ENCODE assay signal across 8 cellular contexts in genomic region chr19:14366529-14366928, GRCh38. TPM values are rescaled to one million over a fixed set of nuclear protein-coding genes. Genes with fewer than 3 reads are reported as not detected.
A peak's percentile ranks its signal among the peaks of the same experiment; 100 is the strongest.
DNase-seq lines count a peak whose midpoint lies in the region; ATAC-seq, FAIRE-seq and TF ChIP-seq lines count a peak whose summit lies in the region.

No MANE protein-coding gene starts in this region.

- 8% methylated on average over 2 of the region's 3 CpGs for WGBS in HepG2 (ENCODE audit: low lambda C conversion rate)

- H3K4me3 ChIP-seq in HCT116 (replicated peaks in 1 of 2; ENCODE audit: low read depth in 1 of 2, low read length in 2 of 2) (no peak overlapping the region), HepG2 (replicated peaks in 1 of 3; ENCODE audit: insufficient read depth in 1 of 3, low read depth in 2 of 3, low read length in 3 of 3) (no peak overlapping the region)

- RAD21 ChIA-PET in HCT116 (lab: Charles Lee; ENCODE audit: low non-redundant PET in 1 of 2, low total read pairs in 2 of 2, uncharacterized antibody in 2 of 2, unreplicated experiment in 2 of 2), result interaction anchor here in 1 of 2 experiments (0.9 to 1.0 kb wide), 3 partner anchors 14 to 230 kb away, joined by 3 to 4 read pairs (median 3); partner anchors contain the start of gene ADGRE5

- H3K79me2 ChIP-seq in HCT116 (ENCODE audit: insufficient read depth, low read length), result no peaks in the 10 kb centered on the region
- H3K79me2 ChIP-seq in HepG2 (ENCODE audit: insufficient read depth, low read length), result no peaks in the 10 kb centered on the region

- in situ Hi-C loops in HepG2 (cut with HindIII; ENCODE audit: extremely low pct_ligation_motif_present, low pct_unique_long_range_greater_than_20kb), result no loop called here

- H3K27ac Mint-ChIP-seq in central memory CD8-positive, alpha-beta T cell (ENCODE audit: low read depth), result peak overlapping the region; percentile 100

- peaks cover 33 to 54% of the 10 kb centered on the region in 2 experiments for H3K4me1 ChIP-seq in HCT116 (ENCODE audit: control insufficient read depth in 1 of 2, insufficient read depth in 2 of 2, low read length in 2 of 2)
- peaks cover 35% of the 10 kb centered on the region for H3K4me1 ChIP-seq in HepG2 (ENCODE audit: insufficient read depth, low read length)

- no peak for TF ChIP-seq EP300 in HepG2 (IDR thresholded peaks at IDR 0.05; ENCODE audit: low read depth in 2 of 2, low read length in 2 of 2)
- TF ChIP-seq EP300 in HepG2 (CRISPR knock-in tag; IDR thresholded peaks at IDR 0.05; ENCODE audit: borderline replicate concordance), result no peak

- H3K9me3 Mint-ChIP-seq in central memory CD8-positive, alpha-beta T cell, result no peaks in the 10 kb centered on the region

- peak; percentile 64 for ATAC-seq in HCT116
- ATAC-seq in central memory CD8-positive, alpha-beta T cell (replicated peaks; ENCODE audit: extremely low read depth, poor library complexity, severe bottlenecking), result peak; percentile 41
- peak; percentile 60 for ATAC-seq in HepG2

- H3K9ac ChIP-seq in HCT116 (ENCODE audit: low read length) (0 out of 2 replicates have a peak overlapping the region, but pooled peaks have one; percentile 4), HepG2 (ENCODE audit: insufficient read depth, low read depth, low read length) (no peak overlapping the region)

- intact Hi-C loops in HCT116 (cut with micrococcal nuclease) (no loop called here), HepG2 (cut with micrococcal nuclease; ENCODE audit: unreplicated experiment) (no loop called here)

- TF ChIP-seq POLR2A in HCT116 (IDR thresholded peaks at IDR 0.05; ENCODE audit: borderline replicate concordance, extremely low read depth, insufficient read depth, insufficient read length) (no peak), HepG2 (IDR thresholded peaks at IDR 0.05; ENCODE audit: insufficient read depth in 1 of 2, low read depth in 2 of 2, low read length in 2 of 2) (no peak)

- H4K20me1 ChIP-seq in HCT116 (ENCODE audit: insufficient read depth) (no peaks in the 10 kb centered on the region), HepG2 (ENCODE audit: insufficient read depth, low read length) (no peaks in the 10 kb centered on the region)

- BruUV-seq in HCT116 (replicated peaks; lab: Mats Ljungman, UMichigan) (no TSS peak), HepG2 (replicated peaks; lab: Mats Ljungman, UMichigan) (no TSS peak)

- H3K27ac ChIP-seq in HCT116 (ENCODE audit: low read depth, low read length) (peak overlapping the region; percentile 11; the same call in 1 of the 2 replicates), HepG2 (ENCODE audit: extremely low read length, insufficient read depth, low read length) (no peak overlapping the region)

- no peaks in the 10 kb centered on the region for H3K27me3 Mint-ChIP-seq in central memory CD8-positive, alpha-beta T cell

- no peaks in the 10 kb centered on the region for H3K9me2 ChIP-seq in HCT116 (ENCODE audit: insufficient read depth)

- peak; percentile 37 for FAIRE-seq in HepG2 (lab: Jason Lieb, UNC)

- POLR2A ChIA-PET in HCT116 (lab: Charles Lee) (interaction anchor here (0.6 to 1.6 kb wide), 10 partner anchors 8 to 230 kb away, joined by 3 to 19 read pairs (median 4); partner anchors contain the start of genes ADGRE5 and ASF1B), HepG2 (lab: Yijun Ruan, JAX) (no interaction called here)

- H3K36me3 Mint-ChIP-seq in central memory CD8-positive, alpha-beta T cell (ENCODE audit: insufficient read depth), result peaks cover 26% of the 10 kb centered on the region

- TF ChIP-seq RAD21 in HCT116 (IDR thresholded peaks at IDR 0.05; ENCODE audit: low read depth) (no peak), HepG2 (CRISPR knock-in tag; IDR thresholded peaks at IDR 0.05) (no peak)

- H3K4me1 Mint-ChIP-seq in central memory CD8-positive, alpha-beta T cell, result peaks cover 62% of the 10 kb centered on the region

- H3K4me3 Mint-ChIP-seq in central memory CD8-positive, alpha-beta T cell, result peak overlapping the region; percentile 68

- H3K27me3 ChIP-seq in HCT116 (ENCODE audit: insufficient read depth, low read length), result no peaks in the 10 kb centered on the region
- H3K27me3 ChIP-seq in HepG2 (ENCODE audit: control insufficient read depth in 1 of 2, insufficient read depth in 2 of 2, low read length in 2 of 2), result peaks cover 0 to 13% of the 10 kb centered on the region in 2 experiments; a peak in 4 of 5 replicates

- H3K4me2 ChIP-seq in HCT116 (ENCODE audit: low read length) (peak overlapping the region; percentile 57), HepG2 (ENCODE audit: low read depth, low read length) (no peak overlapping the region)

- H2AFZ ChIP-seq in HCT116 (ENCODE audit: low read depth, low read length, poor library complexity, severe bottlenecking) (no peak overlapping the region), HepG2 (ENCODE audit: low read length) (no peak overlapping the region)

- no peaks in the 10 kb centered on the region for H3K36me3 ChIP-seq in HCT116 (ENCODE audit: control insufficient read depth in 1 of 2, insufficient read depth in 2 of 2, low read length in 2 of 2)
- H3K36me3 ChIP-seq in HepG2 (replicated peaks in 1 of 2; ENCODE audit: control insufficient read depth in 1 of 2, insufficient read depth in 2 of 2, low read length in 2 of 2), result no peaks in the 10 kb centered on the region

- H3K9me3 ChIP-seq in HCT116 (ENCODE audit: control insufficient read depth in 1 of 2, insufficient read depth in 1 of 2, low read depth in 1 of 2, low read length in 2 of 2) (no peaks in the 10 kb centered on the region), HepG2 (ENCODE audit: low read length) (no peaks in the 10 kb centered on the region)

- DNase-seq in DMS 273 treated with DMSO at 0.1 percent for 48 hours (lab: John Stamatoyannopoulos, UW) (peak; percentile 51), HCT116 (ENCODE audit: low read depth, low spot score) (peak; percentile 92), NCI-H2107 treated with DMSO at 0.1 percent for 48 hours (lab: John Stamatoyannopoulos, UW; ENCODE audit: unreplicated experiment) (peak; percentile 72), HepG2 (ENCODE audit: low spot score) (peak; percentile 69), putamen (ENCODE audit: low spot score) (no peak)
- DNase-seq in activated CD4-positive, alpha-beta T cell treated with anti-CD3 and anti-CD28 coated beads for 24 hours (ENCODE audit: low read depth in 2 of 2), result peak; percentile 65 to 75
- DNase-seq in central memory CD8-positive, alpha-beta T cell (ENCODE audit: low spot score in 2 of 2), result peak; percentile 81 to 89
- peak; percentile 70 to 78 for DNase-seq in stimulated activated CD8-positive, alpha-beta memory T cell treated with anti-CD3 and anti-CD28 coated beads, Interleukin-4, amount 100 ng/mL, for 4 hours (ENCODE audit: low read depth in 2 of 2, low spot score in 1 of 2)

- TF ChIP-seq CTCF in HCT116 (IDR thresholded peaks at IDR 0.05 in 2 of 3, conservative IDR thresholded peaks at IDR 0.05 in 1 of 3; ENCODE audit: borderline replicate concordance in 1 of 3, insufficient read depth in 1 of 3, low read depth in 2 of 3, low read length in 2 of 3), result no peak
- no peak for TF ChIP-seq CTCF in HepG2 (CRISPR knock-in tag; IDR thresholded peaks at IDR 0.05)

- CTCF ChIA-PET in HCT116 (lab: Charles Lee), result interaction anchor here (1.4 to 1.6 kb wide), 2 partner anchors 39 to 166 kb away, joined by 4 to 5 read pairs; no protein-coding TSS in a partner anchor
- CTCF ChIA-PET in HepG2 (lab: Yijun Ruan, JAX; ENCODE audit: low intra/inter-chr PET ratio, low total read pairs), result no interaction called here

RNA-seq across cellular contexts. Expression of gene ADGRE5, which starts 14.7 kb away (rescaled TPM):
- total RNA-seq in HCT116 (2021; ENCODE audit: unreplicated experiment) (98.1 TPM), HepG2 (2016; rRNA removed; fragmentation: Illumina TruSeq; extraction: Trizol) (1.3 and 2.0 TPM in 2 replicates)
- polyA plus RNA-seq in HCT116 (2012), result 127 and 132 TPM in 2 replicates
- 0.40 and 0.44 TPM in 2 replicates for total RNA-seq in HepG2 (2016; cell fraction: cytosol; rRNA removed; fragmentation: Illumina TruSeq; extraction: Trizol; ENCODE audit: low read depth)
- total RNA-seq in HepG2 (2016; cell fraction: insoluble cytoplasmic fraction; rRNA removed; fragmentation: Illumina TruSeq; extraction: Trizol), result 0.91 and 2.6 TPM in 2 replicates
- total RNA-seq in HepG2 (2016; cell fraction: membrane; rRNA removed; fragmentation: Illumina TruSeq; extraction: Trizol), result 0.79 and 1.5 TPM in 2 replicates
- 3.3 and 3.7 TPM in 2 replicates for total RNA-seq in HepG2 (2016; cell fraction: nucleus; rRNA removed; fragmentation: Illumina TruSeq; extraction: Trizol)
- polyA plus RNA-seq in HepG2 (2011; rRNA removed), result 1.8 and 2.5 TPM in 2 replicates
- polyA plus RNA-seq in HepG2 (2011; cell fraction: cytosol; rRNA removed), result 1.4 and 1.8 TPM in 2 replicates
- 3.9 and 4.1 TPM in 2 replicates for polyA plus RNA-seq in HepG2 (2011; cell fraction: nucleus; rRNA removed)
- polyA plus RNA-seq in HepG2 (2012), result 1.7 and 2.4 TPM in 2 replicates
- 0.36 and 0.60 TPM in 2 replicates for polyA plus RNA-seq in HepG2 (2016; cell fraction: cytosol; fragmentation: Illumina TruSeq; extraction: Trizol; ENCODE audit: low read depth)
- polyA plus RNA-seq in HepG2 (2016; cell fraction: insoluble cytoplasmic fraction; fragmentation: Illumina TruSeq; extraction: Trizol; ENCODE audit: low read depth), result 0.71 and 0.82 TPM in 2 replicates
- 0.50 and 0.76 TPM in 2 replicates for polyA plus RNA-seq in HepG2 (2016; cell fraction: membrane; fragmentation: Illumina TruSeq; extraction: Trizol; ENCODE audit: low read depth)
- polyA plus RNA-seq in HepG2 (2016; cell fraction: nucleus; fragmentation: Illumina TruSeq; extraction: Trizol; ENCODE audit: insufficient read depth, low read depth), result 3.5 and 7.3 TPM in 2 replicates
- 4.6 and 72.7 TPM in 2 replicates for polyA minus RNA-seq in HepG2 (2011; rRNA and poly(A)+ RNA removed; ENCODE audit: low replicate concordance)
- polyA minus RNA-seq in HepG2 (2011; cell fraction: cytosol; rRNA and poly(A)+ RNA removed), result 1.7 and 2.8 TPM in 2 replicates
- 1.6 and 1.8 TPM in 2 replicates for polyA minus RNA-seq in HepG2 (2011; cell fraction: nucleus; rRNA and poly(A)+ RNA removed)

RNA-seq across cellular contexts. Expression of gene DDX39A, which starts 52.6 kb away (rescaled TPM):
- total RNA-seq in HCT116 (2021; ENCODE audit: unreplicated experiment) (152 TPM), HepG2 (2016; rRNA removed; fragmentation: Illumina TruSeq; extraction: Trizol) (90.4 and 98.1 TPM in 2 replicates)
- 164 and 169 TPM in 2 replicates for polyA plus RNA-seq in HCT116 (2012)
- 41.5 and 49.2 TPM in 2 replicates for total RNA-seq in HepG2 (2016; cell fraction: cytosol; rRNA removed; fragmentation: Illumina TruSeq; extraction: Trizol; ENCODE audit: low read depth)
- total RNA-seq in HepG2 (2016; cell fraction: insoluble cytoplasmic fraction; rRNA removed; fragmentation: Illumina TruSeq; extraction: Trizol), result 93.0 and 97.0 TPM in 2 replicates
- 38.7 and 40.2 TPM in 2 replicates for total RNA-seq in HepG2 (2016; cell fraction: membrane; rRNA removed; fragmentation: Illumina TruSeq; extraction: Trizol)
- total RNA-seq in HepG2 (2016; cell fraction: nucleus; rRNA removed; fragmentation: Illumina TruSeq; extraction: Trizol), result 72.8 and 77.3 TPM in 2 replicates
- 34.6 and 37.1 TPM in 2 replicates for polyA plus RNA-seq in HepG2 (2011; rRNA removed)
- 16.5 and 25.4 TPM in 2 replicates for polyA plus RNA-seq in HepG2 (2011; cell fraction: cytosol; rRNA removed)
- polyA plus RNA-seq in HepG2 (2011; cell fraction: nucleus; rRNA removed), result 252 and 355 TPM in 2 replicates
- 27.4 and 34.2 TPM in 2 replicates for polyA plus RNA-seq in HepG2 (2012)
- polyA plus RNA-seq in HepG2 (2016; cell fraction: cytosol; fragmentation: Illumina TruSeq; extraction: Trizol; ENCODE audit: low read depth), result 31.0 and 31.5 TPM in 2 replicates
- 92.8 and 92.9 TPM in 2 replicates for polyA plus RNA-seq in HepG2 (2016; cell fraction: insoluble cytoplasmic fraction; fragmentation: Illumina TruSeq; extraction: Trizol; ENCODE audit: low read depth)
- 27.7 and 29.4 TPM in 2 replicates for polyA plus RNA-seq in HepG2 (2016; cell fraction: membrane; fragmentation: Illumina TruSeq; extraction: Trizol; ENCODE audit: low read depth)
- polyA plus RNA-seq in HepG2 (2016; cell fraction: nucleus; fragmentation: Illumina TruSeq; extraction: Trizol; ENCODE audit: insufficient read depth, low read depth), result 163 and 168 TPM in 2 replicates
- 45.0 and 198 TPM in 2 replicates for polyA minus RNA-seq in HepG2 (2011; rRNA and poly(A)+ RNA removed; ENCODE audit: low replicate concordance)
- 8.9 and 15.4 TPM in 2 replicates for polyA minus RNA-seq in HepG2 (2011; cell fraction: cytosol; rRNA and poly(A)+ RNA removed)
- 33.9 and 40.9 TPM in 2 replicates for polyA minus RNA-seq in HepG2 (2011; cell fraction: nucleus; rRNA and poly(A)+ RNA removed)

Comparison
In these comparisons a context has a peak if more than half of its experiments do, and no peak if none do; other contexts are left out.
1. RNA of gene ADGRE5, which starts 14.7 kb away (total RNA-seq): 98.1 TPM in HCT116 (single experiment); 0.40 to 3.7 TPM in HepG2; every median in the first group is over 10 times any median in the second.
2. Peak in every context shown above with its lines, with median percentiles within 50 percentile points of each other: ATAC-seq.